ENCODE assay signal across 10 cellular contexts in the genomic region with DNA sequence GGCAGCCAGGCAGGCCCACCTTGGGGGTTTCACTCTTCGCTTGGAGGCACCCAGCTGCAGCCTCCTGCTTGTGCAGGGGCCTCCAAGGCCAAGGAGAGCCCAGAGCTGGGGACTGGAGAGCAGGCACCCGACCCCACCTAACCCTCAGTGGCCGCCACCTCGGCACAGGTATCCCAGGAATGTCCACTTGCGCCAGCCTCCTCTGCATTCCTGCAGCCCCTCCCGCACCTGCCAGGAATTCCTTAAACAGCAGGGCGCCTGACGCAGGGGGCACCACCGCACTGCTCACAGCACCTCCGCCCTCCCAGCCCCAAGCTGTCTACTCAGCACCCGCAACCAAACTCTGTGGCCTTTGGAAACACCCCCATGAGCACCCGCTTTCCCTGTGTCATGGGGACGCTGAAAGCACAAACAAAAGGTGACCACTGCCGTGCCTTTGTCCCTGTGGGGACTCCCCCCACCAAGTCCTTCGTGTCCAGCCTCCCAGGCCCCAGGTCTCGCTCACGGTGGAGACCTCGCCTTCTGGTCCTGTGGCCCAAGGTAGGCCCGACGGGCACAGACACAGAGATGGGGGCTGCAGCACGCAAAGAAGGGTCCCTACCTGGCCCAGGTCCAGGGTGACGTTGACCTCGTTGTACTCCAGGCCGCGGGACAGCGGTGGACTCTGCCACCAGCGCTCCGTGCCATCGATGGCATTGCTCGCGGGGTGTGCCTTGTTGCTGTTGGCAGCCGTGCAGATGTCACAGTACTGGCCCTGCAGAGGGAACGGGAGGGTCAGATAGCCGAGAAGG. TPM values are rescaled to one million over a fixed set of nuclear protein-coding genes. Genes with fewer than 3 reads are reported as not detected.
DNase-seq lines count a peak whose midpoint lies in the region; ATAC-seq and TF ChIP-seq lines count a peak whose summit lies in the region.
"Had no signal": no experiment of that assay in that cellular context is flagged by ENCODE, and none has a peak within 500 bp of the region (broad histone marks: within the 10 kb centered on the region; RNA-seq: fewer than 3 reads in every experiment).

No MANE protein-coding gene starts in this region.

- in situ Hi-C loops in T47D (cut with HindIII; ENCODE audit: low pct_unique_long_range_greater_than_20kb, low sequenced_read_pairs): no loop called here

- peaks cover 88% of the 10 kb centered on the region for H3K79me2 ChIP-seq in GM23338 (replicated peaks; ENCODE audit: insufficient read depth)

- H4K20me1 ChIP-seq in GM23338 (replicated peaks; ENCODE audit: insufficient read depth): peaks cover 6% of the 10 kb centered on the region

- H3K4me1 ChIP-seq in GM23338 (ENCODE audit: insufficient read depth) (peaks cover 47% of the 10 kb centered on the region), skeletal muscle tissue (ENCODE audit: control insufficient read depth in 3 of 3, insufficient read depth in 3 of 3, low read length in 3 of 3) (peaks cover 70 to 87% (median 83%) of the 10 kb centered on the region in 3 donors)

- H3K4me2 ChIP-seq in GM23338: peak overlapping the region; percentile 97

- no peaks in the 10 kb centered on the region for H3K9me3 ChIP-seq in skeletal muscle tissue (ENCODE audit: control insufficient read depth in 3 of 3, low read length in 3 of 3)
- H3K9me3 ChIP-seq: neutrophil had no signal

- H3K36me3 Mint-ChIP-seq in GM23338 (ENCODE audit: low read depth): peaks cover 3% of the 10 kb centered on the region; the same call in 1 of the 3 replicates

- peak overlapping the region in 1 of 3 donors; percentile 3 for H3K9ac ChIP-seq in skeletal muscle tissue (ENCODE audit: low read depth in 1 of 3, low read length in 3 of 3)

- H3K36me3 ChIP-seq in GM23338 (ENCODE audit: insufficient read depth): no peaks in the 10 kb centered on the region
- no peaks in the 10 kb centered on the region for H3K36me3 ChIP-seq in skeletal muscle tissue (ENCODE audit: control insufficient read depth in 3 of 3, insufficient read depth in 3 of 3, low read length in 3 of 3)
- H3K36me3 ChIP-seq: neutrophil had no signal

- H3K9me2 ChIP-seq in GM23338 (ENCODE audit: insufficient read depth): no peaks in the 10 kb centered on the region

- H3K9me3 Mint-ChIP-seq in GM23338: no peaks in the 10 kb centered on the region

- peaks cover 47% of the 10 kb centered on the region for H3K4me1 Mint-ChIP-seq in GM23338

- H2AFZ ChIP-seq in GM23338: no peak overlapping the region

- peak in 1 of 2 experiments; percentile 9; a peak in 1 of 4 replicates for TF ChIP-seq CTCF in GM23338 (conservative IDR thresholded peaks at IDR 0.05; ENCODE audit: low read depth in 2 of 2)

- DNase-seq in GM23338 (ENCODE audit: low spot score): peak; percentile 96
- peak; percentile 67 to 94 for DNase-seq in T47D (ENCODE audit: low read depth in 1 of 2, low spot score in 1 of 2)
- DNase-seq in islet precursor cell: peak; percentile 94
- DNase-seq in retina: no peak
- DNase-seq in NCI-H2227 treated with DMSO at 0.1 percent for 48 hours (lab: John Stamatoyannopoulos, UW): no peak
- no peak for DNase-seq in T-helper 9 cell
- DNase-seq: NCI-H524 treated with DMSO at 0.1 percent for 48 hours had no signal

- peak overlapping the region; percentile 99 for H3K27ac ChIP-seq in GM23338 (ENCODE audit: low read depth)
- H3K27ac ChIP-seq in skeletal muscle tissue (ENCODE audit: low read depth, low read length): peak overlapping the region; percentile 25
- H3K27ac ChIP-seq: neutrophil had no signal

- no peaks in the 10 kb centered on the region for H3K27me3 ChIP-seq in GM23338 (ENCODE audit: insufficient read depth)
- peaks cover 0 to 3% (median 0%) of the 10 kb centered on the region in 3 donors for H3K27me3 ChIP-seq in skeletal muscle tissue (ENCODE audit: control insufficient read depth in 3 of 3, insufficient read depth in 3 of 3, low read length in 3 of 3)

- H3K4me3 Mint-ChIP-seq in GM23338: peak overlapping the region; percentile 48; the same call in 2 of the 3 replicates

- peak overlapping the region; percentile 94 for H3K27ac Mint-ChIP-seq in GM23338

- ATAC-seq in GM23338 (peak; percentile 59), HG02642 (IDR thresholded peaks at IDR 0.05; ENCODE audit: poor library complexity, unreplicated experiment) (no peak)

- H3K4me3 ChIP-seq in GM23338 (peak overlapping the region; percentile 41; the same call in 1 of the 2 replicates), skeletal muscle tissue (ENCODE audit: low read length in 3 of 3) (no peak overlapping the region)

- H3F3A ChIP-seq in GM23338 (replicated peaks; ENCODE audit: low read depth): peaks cover 28% of the 10 kb centered on the region

- H3K27me3 Mint-ChIP-seq in GM23338 (ENCODE audit: insufficient read depth, low read depth, poor library complexity): peaks cover 18% of the 10 kb centered on the region

TF ChIP-seq in GM23338, 12 proteins besides CTCF, POLR2A, EP300 and RAD21:
- TF ChIP-seq CREB1 (CRISPR knock-in tag; IDR thresholded peaks at IDR 0.05; ENCODE audit: low read depth) (peak; percentile 50; the same call in 1 of the 2 replicates), ZNF462 (CRISPR knock-in tag; IDR thresholded peaks at IDR 0.05) (no peak)

RNA-seq across cellular contexts. Expression of gene LAMA5, which starts 5.1 kb away (rescaled TPM):
- total RNA-seq in GM23338 (2014; rRNA removed; shearing (Covaris generic)): 215 and 298 TPM in 2 replicates
- 192 and 201 TPM in 2 replicates for polyA plus RNA-seq in GM23338 (2016; fragmentation: Nextera tagmentation; extraction: Ambion mirVana)
- 14.1 TPM for total RNA-seq in skeletal muscle tissue

RNA-seq across cellular contexts. Expression of gene RPS21, which starts 24.9 kb away (rescaled TPM):
- 759 and 964 TPM in 2 replicates for total RNA-seq in GM23338 (2014; rRNA removed; shearing (Covaris generic))
- polyA plus RNA-seq in GM23338 (2016; fragmentation: Nextera tagmentation; extraction: Ambion mirVana): 2,298 and 2,471 TPM in 2 replicates
- 1,418 TPM for total RNA-seq in skeletal muscle tissue

RNA-seq across cellular contexts. Expression of gene CABLES2, which starts 45.1 kb away (rescaled TPM):
- 12.6 and 12.7 TPM in 2 replicates for total RNA-seq in GM23338 (2014; rRNA removed; shearing (Covaris generic))
- polyA plus RNA-seq in GM23338 (2016; fragmentation: Nextera tagmentation; extraction: Ambion mirVana): 4.3 and 5.1 TPM in 2 replicates
- 1.0 TPM for total RNA-seq in skeletal muscle tissue

RNA-seq across cellular contexts. Expression of gene ADRM1, which starts 59.2 kb away (rescaled TPM):
- total RNA-seq in GM23338 (2014; rRNA removed; shearing (Covaris generic)): 223 and 243 TPM in 2 replicates
- polyA plus RNA-seq in GM23338 (2016; fragmentation: Nextera tagmentation; extraction: Ambion mirVana): 206 and 224 TPM in 2 replicates
- total RNA-seq in skeletal muscle tissue: 41.8 TPM

Comparison
In these comparisons a context has a peak if more than half of its experiments do, and no peak if none do; other contexts are left out.
1. DNase-seq: peak in GM23338 (single experiment), T47D (2 of 2) and islet precursor cell (single experiment); none in retina (single experiment), NCI-H2227 treated with DMSO at 0.1 percent for 48 hours (single experiment) and T-helper 9 cell (single experiment).
2. RNA of gene LAMA5, which starts 5.1 kb away (total RNA-seq): 215 to 298 TPM in GM23338; 14.1 TPM in skeletal muscle tissue (single experiment); every median in the first group is over 10 times any median in the second.